ENCODE assay signal across 16 cellular contexts in genomic region chr1:38735651-38736161, GRCh38.
A peak's percentile ranks its signal among the peaks of the same experiment; 100 is the strongest.
DNase-seq lines count a peak whose midpoint lies in the region; TF ChIP-seq lines count a peak whose summit lies in the region.
"Had no signal": no experiment of that assay in that cellular context is flagged by ENCODE, and none has a peak within 500 bp of the region (broad histone marks: within the 10 kb centered on the region; RNA-seq: fewer than 3 reads in every experiment).

No MANE protein-coding gene starts in this region.

- H3K27me3 ChIP-seq in adipocyte (replicated peaks; ENCODE audit: control insufficient read depth, insufficient read depth, low read length) (peaks cover 13% of the 10 kb centered on the region), colonic mucosa (no peaks in the 10 kb centered on the region), H7 (ENCODE audit: control insufficient read depth, insufficient read depth, low read length) (no peaks in the 10 kb centered on the region)
- H3K27me3 ChIP-seq: thyroid gland had no signal

- H3K9me3 Mint-ChIP-seq in osteocyte (ENCODE audit: unreplicated experiment), result no peaks in the 10 kb centered on the region
- H3K9me3 Mint-ChIP-seq: effector memory CD8-positive, alpha-beta T cell; stimulated activated effector memory CD8-positive, alpha-beta T cell treated with anti-CD3 and anti-CD28 coated beads, Interleukin-12 subunit alpha, Interleukin-12 subunit beta, amount 100 ng/mL, for 72 hours had no signal

- no peaks in the 10 kb centered on the region for H3K4me1 ChIP-seq in adipocyte (ENCODE audit: control insufficient read depth, insufficient read depth, low read length)
- H3K4me1 ChIP-seq in colonic mucosa, result no peaks in the 10 kb centered on the region
- H3K4me1 ChIP-seq: thyroid gland had no signal

- H3K27ac ChIP-seq in epithelial cell of prostate (peak overlapping the region; percentile 59), colonic mucosa (no peak overlapping the region)
- H3K27ac ChIP-seq: HL-60, thyroid gland had no signal

- H3K36me3 ChIP-seq in adipocyte (ENCODE audit: control insufficient read depth, insufficient read depth, low read length, severe bottlenecking), result no peaks in the 10 kb centered on the region
- no peaks in the 10 kb centered on the region for H3K36me3 ChIP-seq in colonic mucosa
- no peaks in the 10 kb centered on the region for H3K36me3 ChIP-seq in H7 (replicated peaks; ENCODE audit: control insufficient read depth, insufficient read depth, low read length)
- H3K36me3 ChIP-seq: thyroid gland had no signal

- no peak overlapping the region for H3K4me3 Mint-ChIP-seq in osteocyte (ENCODE audit: unreplicated experiment)
- H3K4me3 Mint-ChIP-seq: effector memory CD8-positive, alpha-beta T cell; stimulated activated effector memory CD8-positive, alpha-beta T cell treated with anti-CD3 and anti-CD28 coated beads, Interleukin-12 subunit alpha, Interleukin-12 subunit beta, amount 100 ng/mL, for 72 hours had no signal

- TF ChIP-seq CTCF in osteocyte (IDR thresholded peaks at IDR 0.05) (no peak), colonic mucosa (IDR thresholded peaks at IDR 0.05) (no peak)

- intact Hi-C loops in colonic mucosa (cut with DNase I), result no loop called here

- DNase-seq in H4 (ENCODE audit: low spot score), result peak; percentile 70
- DNase-seq in adipocyte (ENCODE audit: low read depth), result peak; percentile 57
- no peak for DNase-seq in epithelial cell of prostate (ENCODE audit: low read depth, low spot score)
- no peak for DNase-seq in osteocyte (ENCODE audit: extremely low spot score, unreplicated experiment)
- no peak for DNase-seq in colonic mucosa
- DNase-seq in cerebellar cortex (ENCODE audit: low spot score), result no peak
- no peak for DNase-seq in H7
- DNase-seq in AML-193 (lab: John Stamatoyannopoulos, UW), result no peak
- DNase-seq: activated naive CD4-positive, alpha-beta T cell treated with Interleukin-2 at 50 U/mL for 16 hours; effector memory CD8-positive, alpha-beta T cell; NCI-H1105 treated with DMSO at 0.1 percent for 48 hours; NCI-H69; stimulated activated CD4-positive, alpha-beta T cell treated with anti-CD3 and anti-CD28 coated beads, Interleukin-12 subunit alpha, Interleukin-12 subunit beta, amount 100 ng/mL, for 4 hours; thyroid gland had no signal

- H3K9ac ChIP-seq in adipocyte (ENCODE audit: low read length), result no peak overlapping the region
- H3K9ac ChIP-seq in colonic mucosa (ENCODE audit: low read depth in 2 of 2, low read length in 2 of 2), result no peak overlapping the region

- no peaks in the 10 kb centered on the region for H3K9me3 ChIP-seq in adipocyte (ENCODE audit: control insufficient read depth, low read length)
- no peaks in the 10 kb centered on the region for H3K9me3 ChIP-seq in colonic mucosa
- H3K9me3 ChIP-seq: thyroid gland had no signal

- no peak overlapping the region for H3K4me3 ChIP-seq in adipocyte (ENCODE audit: low read length)
- H3K4me3 ChIP-seq in colonic mucosa, result no peak overlapping the region
- H3K4me3 ChIP-seq in H7 (ENCODE audit: insufficient read depth, low read depth, low read length), result no peak overlapping the region
- H3K4me3 ChIP-seq: thyroid gland had no signal

- H3K4me1 Mint-ChIP-seq in osteocyte (ENCODE audit: unreplicated experiment), result peaks cover 34% of the 10 kb centered on the region
- H3K4me1 Mint-ChIP-seq: stimulated activated effector memory CD8-positive, alpha-beta T cell treated with anti-CD3 and anti-CD28 coated beads, Interleukin-12 subunit alpha, Interleukin-12 subunit beta, amount 100 ng/mL, for 72 hours had no signal

- H3K36me3 Mint-ChIP-seq in osteocyte (ENCODE audit: unreplicated experiment), result no peaks in the 10 kb centered on the region
- H3K36me3 Mint-ChIP-seq: stimulated activated effector memory CD8-positive, alpha-beta T cell treated with anti-CD3 and anti-CD28 coated beads, Interleukin-12 subunit alpha, Interleukin-12 subunit beta, amount 100 ng/mL, for 72 hours had no signal

- no peaks in the 10 kb centered on the region for H3K27me3 Mint-ChIP-seq in osteocyte (ENCODE audit: unreplicated experiment)

- peak overlapping the region; percentile 59 for H3K27ac Mint-ChIP-seq in osteocyte (ENCODE audit: unreplicated experiment)
- H3K27ac Mint-ChIP-seq: effector memory CD8-positive, alpha-beta T cell; stimulated activated effector memory CD8-positive, alpha-beta T cell treated with anti-CD3 and anti-CD28 coated beads, Interleukin-12 subunit alpha, Interleukin-12 subunit beta, amount 100 ng/mL, for 72 hours had no signal

Comparison
In these comparisons a context has a peak if more than half of its experiments do, and no peak if none do; other contexts are left out.
1. DNase-seq: peak in H4 (single experiment) and adipocyte (single experiment); none in epithelial cell of prostate (single experiment), osteocyte (single experiment), colonic mucosa (single experiment), cerebellar cortex (single experiment), H7 (single experiment) and AML-193 (0 of 2).